Comparison of ENCODE assay signal across 12 cellular contexts in the genomic region with DNA sequence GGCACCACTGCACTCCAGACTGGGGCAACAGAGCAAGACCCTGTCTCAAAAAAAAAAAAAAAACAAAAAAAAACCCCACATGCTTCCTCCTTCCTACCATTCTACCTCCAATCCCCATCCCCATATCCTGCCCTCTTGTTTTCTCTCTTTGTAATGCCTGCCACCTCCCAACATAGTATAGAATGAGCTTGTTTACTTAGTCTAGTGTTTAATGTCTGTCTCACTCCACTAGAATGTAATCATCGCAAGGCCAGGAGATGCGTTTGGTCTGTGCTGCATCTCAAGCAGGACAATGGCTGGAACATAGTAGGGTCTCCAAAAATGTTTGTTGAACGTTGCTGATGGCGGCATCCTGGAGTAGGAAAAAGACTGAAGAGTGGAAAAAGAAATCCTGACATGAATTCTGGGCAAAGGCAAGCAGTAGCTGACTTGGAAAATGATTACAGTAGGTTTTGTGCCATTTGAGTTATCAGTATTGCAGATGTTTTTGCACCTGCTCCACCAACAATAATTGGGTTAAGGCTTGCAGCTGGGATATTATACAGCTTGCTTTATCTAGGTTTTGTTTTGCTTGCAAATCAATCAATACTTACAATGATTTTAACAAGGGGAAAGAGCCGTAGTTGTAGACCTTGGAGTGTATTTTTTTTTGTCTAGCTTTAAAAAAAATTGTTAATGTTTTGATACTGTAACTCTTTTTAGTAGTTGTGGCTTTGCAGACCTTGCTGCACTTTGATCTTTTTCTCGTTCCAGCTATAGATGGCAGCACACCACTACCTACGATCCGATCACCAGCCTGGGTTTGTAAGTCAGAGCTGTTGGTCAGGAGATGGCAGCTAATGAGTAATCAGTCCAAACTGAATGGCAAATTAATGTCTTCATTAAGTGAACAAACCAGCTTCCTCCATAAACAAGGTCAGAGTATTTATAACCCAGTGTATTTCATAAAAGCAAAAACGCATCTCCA.
A peak's percentile ranks its signal among the peaks of the same experiment; 100 is the strongest.
DNase-seq lines count a peak whose midpoint lies in the region; ATAC-seq and TF ChIP-seq lines count a peak whose summit lies in the region.
"Had no signal": no experiment of that assay in that cellular context is flagged by ENCODE, and none has a peak within 500 bp of the region (broad histone marks: within the 10 kb centered on the region; RNA-seq: fewer than 3 reads in every experiment).

No MANE protein-coding gene starts in this region.

- no peaks in the 10 kb centered on the region for H3K9me3 Mint-ChIP-seq in GM23338
- H3K9me3 Mint-ChIP-seq: activated T-helper 1 cell treated with anti-CD3 and anti-CD28 coated beads, Interleukin-12 subunit alpha, Interleukin-12 subunit beta, Interleukin-2, Interleukin-4 antibody, amounts not matched to agents 30 ng/mL and 10 ng/mL and 1 ng/mL, durations not matched to agents 14 hours and 24 hours and 36 hours; effector memory CD8-positive, alpha-beta T cell had no signal

- peaks cover 5% of the 10 kb centered on the region for H3K27me3 Mint-ChIP-seq in GM23338 (ENCODE audit: insufficient read depth, low read depth, poor library complexity)
- H3K27me3 Mint-ChIP-seq: effector memory CD8-positive, alpha-beta T cell had no signal

- peaks cover 2% of the 10 kb centered on the region; the same call in 1 of the 3 replicates for H3K36me3 Mint-ChIP-seq in GM23338 (ENCODE audit: low read depth)

- in situ Hi-C loops in SK-MEL-5 (cut with HindIII; ENCODE audit: low pct_unique_long_range_greater_than_20kb, low sequenced_read_pairs), result no loop called here

- H3K4me2 ChIP-seq in GM23338 (no peak overlapping the region), hepatocyte (no peak overlapping the region)

- H3K9me3 ChIP-seq in hepatocyte (ENCODE audit: low read depth) (no peaks in the 10 kb centered on the region), spleen (no peaks in the 10 kb centered on the region)
- H3K9me3 ChIP-seq: left lung had no signal

- intact Hi-C loops in spleen (cut with DNase I; ENCODE audit: low total_unique reads), result no loop called here

- H3K9me2 ChIP-seq in GM23338 (ENCODE audit: insufficient read depth) (no peaks in the 10 kb centered on the region), hepatocyte (replicated peaks; ENCODE audit: insufficient read depth) (no peaks in the 10 kb centered on the region)

- H3K27ac Mint-ChIP-seq in GM23338, result no peak overlapping the region
- H3K27ac Mint-ChIP-seq: activated T-helper 1 cell treated with anti-CD3 and anti-CD28 coated beads, Interleukin-12 subunit alpha, Interleukin-12 subunit beta, Interleukin-2, Interleukin-4 antibody, amounts not matched to agents 30 ng/mL and 10 ng/mL and 1 ng/mL, durations not matched to agents 14 hours and 24 hours and 36 hours; effector memory CD8-positive, alpha-beta T cell had no signal

- no peak for TF ChIP-seq POLR2A in spleen (IDR thresholded peaks at IDR 0.05)

- H3K27ac ChIP-seq in 22Rv1, result no peak overlapping the region
- no peak overlapping the region for H3K27ac ChIP-seq in GM23338 (ENCODE audit: low read depth)
- H3K27ac ChIP-seq in hepatocyte, result no peak overlapping the region
- H3K27ac ChIP-seq in spleen, result no peak overlapping the region
- H3K27ac ChIP-seq: left lung had no signal

- WGBS in hepatocyte (ENCODE audit: low lambda C conversion rate, missing lambda C conversion rate), result 75% methylated on average over 9 of the region's 9 CpGs
- 78 to 83% (median 81%) methylated on average over 9 of the region's 9 CpGs for WGBS in spleen, 5 donors

- H3K27me3 ChIP-seq in GM23338 (ENCODE audit: insufficient read depth) (no peaks in the 10 kb centered on the region), hepatocyte (no peaks in the 10 kb centered on the region), spleen (replicated peaks in 1 of 7) (no peaks in the 10 kb centered on the region)
- H3K27me3 ChIP-seq: left lung had no signal

- H3K36me3 ChIP-seq in GM23338 (ENCODE audit: insufficient read depth) (no peaks in the 10 kb centered on the region; the same call in 1 of the 2 replicates), hepatocyte (replicated peaks; ENCODE audit: insufficient read depth, low read depth) (no peaks in the 10 kb centered on the region), spleen (peaks cover 0 to 41% (median 4%) of the 10 kb centered on the region in 6 donors)

- H3K79me2 ChIP-seq in GM23338 (replicated peaks; ENCODE audit: insufficient read depth) (no peaks in the 10 kb centered on the region), hepatocyte (no peaks in the 10 kb centered on the region)

- H3F3A ChIP-seq in GM23338 (replicated peaks; ENCODE audit: low read depth), result no peaks in the 10 kb centered on the region

- no peak for ATAC-seq in GM23338
- no peak for ATAC-seq in GM21723 (IDR thresholded peaks at IDR 0.05; ENCODE audit: unreplicated experiment)
- ATAC-seq in GM18867 (IDR thresholded peaks at IDR 0.05; ENCODE audit: unreplicated experiment), result no peak
- ATAC-seq: effector memory CD8-positive, alpha-beta T cell; left lung had no signal

- no peak overlapping the region for H3K4me3 ChIP-seq in GM23338
- no peak overlapping the region for H3K4me3 ChIP-seq in hepatocyte
- H3K4me3 ChIP-seq in spleen, result no peak overlapping the region
- H3K4me3 ChIP-seq: left lung had no signal

- DNase-seq in GM23338 (ENCODE audit: low spot score) (peak; percentile 27), SK-MEL-5 (ENCODE audit: low read depth, low spot score) (peak; percentile 25), hepatocyte (ENCODE audit: low spot score) (peak; percentile 45), spleen (no peak), ecto neural progenitor cell (ENCODE audit: low spot score) (no peak)
- DNase-seq: effector memory CD8-positive, alpha-beta T cell; KBM-7; left lung had no signal

- TF ChIP-seq CTCF in 22Rv1 (IDR thresholded peaks at IDR 0.05), result peak; percentile 38
- peak; percentile 22 to 54; a peak in 2 of 4 replicates for TF ChIP-seq CTCF in GM23338 (conservative IDR thresholded peaks at IDR 0.05; ENCODE audit: low read depth in 2 of 2)
- peak; percentile 39 for TF ChIP-seq CTCF in hepatocyte (IDR thresholded peaks at IDR 0.05; ENCODE audit: poor library complexity)
- no peak for TF ChIP-seq CTCF in spleen (IDR thresholded peaks at IDR 0.05 in 8 of 11, conservative IDR thresholded peaks at IDR 0.05 in 3 of 11)

- H2AFZ ChIP-seq in GM23338 (no peak overlapping the region), hepatocyte (no peak overlapping the region)

- H3K4me1 ChIP-seq in GM23338 (ENCODE audit: insufficient read depth), result no peaks in the 10 kb centered on the region
- no peaks in the 10 kb centered on the region for H3K4me1 ChIP-seq in hepatocyte (ENCODE audit: insufficient read depth)
- H3K4me1 ChIP-seq in spleen, result peaks cover 0 to 7% (median 0%) of the 10 kb centered on the region in 6 donors

- H4K20me1 ChIP-seq in GM23338 (replicated peaks; ENCODE audit: insufficient read depth), result no peaks in the 10 kb centered on the region
- H4K20me1 ChIP-seq in hepatocyte (ENCODE audit: insufficient read depth, poor library complexity, severe bottlenecking), result no peaks in the 10 kb centered on the region

- H3K4me1 Mint-ChIP-seq in GM23338, result no peaks in the 10 kb centered on the region

- no peak overlapping the region for H3K4me3 Mint-ChIP-seq in GM23338
- H3K4me3 Mint-ChIP-seq: activated T-helper 1 cell treated with anti-CD3 and anti-CD28 coated beads, Interleukin-12 subunit alpha, Interleukin-12 subunit beta, Interleukin-2, Interleukin-4 antibody, amounts not matched to agents 30 ng/mL and 10 ng/mL and 1 ng/mL, durations not matched to agents 14 hours and 24 hours and 36 hours; effector memory CD8-positive, alpha-beta T cell had no signal

TF ChIP-seq in GM23338, 12 proteins besides CTCF, POLR2A, EP300 and RAD21 (continues in another document):
- TF ChIP-seq STAT1 (IDR thresholded peaks at IDR 0.05; ENCODE audit: unreplicated experiment), result no peak
- no peak for TF ChIP-seq NANOG (IDR thresholded peaks at IDR 0.05; ENCODE audit: borderline replicate concordance)
- no peak for TF ChIP-seq REST (IDR thresholded peaks at IDR 0.05; ENCODE audit: unreplicated experiment)
- no peak for TF ChIP-seq CREB1 (CRISPR knock-in tag; IDR thresholded peaks at IDR 0.05; ENCODE audit: low read depth)
- no peak for TF ChIP-seq ZNF331 (CRISPR knock-in tag; IDR thresholded peaks at IDR 0.05; ENCODE audit: low read depth)
- no peak for TF ChIP-seq JUNB (IDR thresholded peaks at IDR 0.05; ENCODE audit: unreplicated experiment)

Comparison
In these comparisons a context has a peak if more than half of its experiments do, and no peak if none do; other contexts are left out.
1. CTCF ChIP-seq: peak in 22Rv1 (single experiment), GM23338 (2 of 2) and hepatocyte (single experiment); none in spleen (0 of 11).
2. DNase-seq: peak in GM23338 (single experiment), SK-MEL-5 (single experiment) and hepatocyte (single experiment); none in spleen (single experiment) and ecto neural progenitor cell (single experiment).